29 cellular contexts compared by ENCODE assay signal in the genomic region with DNA sequence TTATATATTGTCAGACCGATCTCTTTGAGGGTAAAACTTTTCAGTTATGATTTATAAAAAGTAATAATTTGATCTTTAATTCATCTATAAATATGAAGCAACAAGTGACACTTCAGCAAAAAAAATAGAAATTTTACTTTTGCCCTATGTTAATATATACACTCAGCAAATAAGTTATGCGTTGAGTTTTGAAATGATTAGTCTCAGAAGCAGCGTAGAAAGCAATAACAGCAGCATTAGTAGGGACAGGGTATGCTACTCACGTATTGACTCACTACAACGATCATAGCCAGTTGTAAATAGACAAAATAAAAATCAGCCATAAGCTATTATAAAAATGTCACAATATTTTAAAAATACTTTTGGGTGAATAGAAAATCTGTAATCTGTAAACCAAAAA.
"Had no signal": no experiment of that assay in that cellular context is flagged by ENCODE, and none has a peak within 500 bp of the region (broad histone marks: within the 10 kb centered on the region; RNA-seq: fewer than 3 reads in every experiment).

No MANE protein-coding gene starts in this region.

- H3K4me1 ChIP-seq: neural progenitor cell, parathyroid adenoma, psoas muscle, spleen, stomach, thyroid gland, tibial nerve, upper lobe of right lung, uterus had no signal

- H3K4me2 ChIP-seq: neural progenitor cell, smooth muscle cell had no signal

- H3K79me2 ChIP-seq: parathyroid adenoma had no signal

- H3K27ac ChIP-seq: neural progenitor cell, ovary, parathyroid adenoma, psoas muscle, skin epidermis, spleen, stomach, thyroid gland, tibial nerve, upper lobe of right lung, uterus had no signal

- H3K27me3 Mint-ChIP-seq: naive thymus-derived CD4-positive, alpha-beta T cell; progenitor cell of endocrine pancreas; stimulated activated naive B cell treated with anti-CD40 and anti-IgM and Interleukin-4, amounts not matched to agents 10 μg/mL and 1 μg/mL and 100 μg/mL, for 72 hours; stimulated activated naive CD8-positive, alpha-beta T cell treated with anti-CD3 and anti-CD28 coated beads, Interleukin-15, Interleukin-2, amounts not matched to agents 100 ng/mL and 50 ng/mL, for 24 hours had no signal

- H3K9me3 Mint-ChIP-seq: neural progenitor cell had no signal

- DNase-seq: naive thymus-derived CD4-positive, alpha-beta T cell; natural killer cell; occipital lobe; ovary; posterior cingulate gyrus; psoas muscle; right cardiac atrium; spleen; stimulated activated CD4-positive, alpha-beta T cell treated with anti-CD3 and anti-CD28 coated beads, Interleukin-12 subunit alpha, Interleukin-12 subunit beta, amount 100 ng/mL, for 4 hours; stimulated activated CD4-positive, alpha-beta T cell treated with anti-CD3 and anti-CD28 coated beads, Interleukin-1b, Interleukin-23, amount 100 ng/mL, for 48 hours; stimulated activated CD4-positive, alpha-beta T cell treated with anti-CD3 and anti-CD28 coated beads, Interleukin-4, amount 100 ng/mL, for 24 hours; stimulated activated naive B cell treated with anti-CD40 and anti-IgM and Interleukin-4, amounts not matched to agents 10 μg/mL and 1 μg/mL and 100 μg/mL, for 72 hours; stimulated activated naive CD4-positive, alpha-beta T cell treated with Interleukin-2 at 50 U/mL for 16 hours; stomach; thyroid gland; trophoblast cell; upper lobe of right lung; uterus had no signal

- H3K27me3 ChIP-seq: neural progenitor cell, ovary, spleen, stomach, thyroid gland, tibial nerve, upper lobe of right lung, uterus had no signal

- H2AFZ ChIP-seq: neural progenitor cell, parathyroid adenoma had no signal

- H3K9ac ChIP-seq: neural progenitor cell, parathyroid adenoma had no signal

- H3K4me3 Mint-ChIP-seq: naive thymus-derived CD4-positive, alpha-beta T cell; natural killer cell; nephron; neural progenitor cell; stimulated activated effector memory CD8-positive, alpha-beta T cell treated with anti-CD3 and anti-CD28 coated beads, Interleukin-12 subunit alpha, Interleukin-12 subunit beta, amount 100 ng/mL, for 72 hours; stimulated activated naive B cell treated with anti-CD40 and anti-IgM and Interleukin-4, amounts not matched to agents 10 μg/mL and 1 μg/mL and 100 μg/mL, for 72 hours; stimulated activated naive CD8-positive, alpha-beta T cell treated with anti-CD3 and anti-CD28 coated beads, Interleukin-15, Interleukin-2, amounts not matched to agents 100 ng/mL and 50 ng/mL, for 24 hours had no signal

- H3K4me3 ChIP-seq: neural progenitor cell, ovary, psoas muscle, skin epidermis, smooth muscle cell, spleen, stomach, thoracic aorta, thyroid gland, tibial nerve, upper lobe of right lung, uterus had no signal

- H3K4me1 Mint-ChIP-seq: naive thymus-derived CD4-positive, alpha-beta T cell; natural killer cell; nephron; neural progenitor cell; stimulated activated effector memory CD8-positive, alpha-beta T cell treated with anti-CD3 and anti-CD28 coated beads, Interleukin-12 subunit alpha, Interleukin-12 subunit beta, amount 100 ng/mL, for 72 hours; stimulated activated naive B cell treated with anti-CD40 and anti-IgM and Interleukin-4, amounts not matched to agents 10 μg/mL and 1 μg/mL and 100 μg/mL, for 72 hours had no signal

- H3K27ac Mint-ChIP-seq: naive thymus-derived CD4-positive, alpha-beta T cell; natural killer cell; nephron; neural progenitor cell; progenitor cell of endocrine pancreas; stimulated activated effector memory CD8-positive, alpha-beta T cell treated with anti-CD3 and anti-CD28 coated beads, Interleukin-12 subunit alpha, Interleukin-12 subunit beta, amount 100 ng/mL, for 72 hours; stimulated activated naive B cell treated with anti-CD40 and anti-IgM and Interleukin-4, amounts not matched to agents 10 μg/mL and 1 μg/mL and 100 μg/mL, for 72 hours; stimulated activated naive CD8-positive, alpha-beta T cell treated with anti-CD3 and anti-CD28 coated beads, Interleukin-15, Interleukin-2, amounts not matched to agents 100 ng/mL and 50 ng/mL, for 24 hours had no signal

- H3K36me3 Mint-ChIP-seq: naive thymus-derived CD4-positive, alpha-beta T cell; neural progenitor cell; stimulated activated effector memory CD8-positive, alpha-beta T cell treated with anti-CD3 and anti-CD28 coated beads, Interleukin-12 subunit alpha, Interleukin-12 subunit beta, amount 100 ng/mL, for 72 hours; stimulated activated naive B cell treated with anti-CD40 and anti-IgM and Interleukin-4, amounts not matched to agents 10 μg/mL and 1 μg/mL and 100 μg/mL, for 72 hours had no signal

- H3K36me3 ChIP-seq: neural progenitor cell, ovary, spleen, stomach, thoracic aorta, thyroid gland, tibial nerve, upper lobe of right lung, uterus had no signal

- ATAC-seq: naive thymus-derived CD4-positive, alpha-beta T cell; natural killer cell; psoas muscle; right cardiac atrium; sciatic nerve; stimulated activated effector memory CD8-positive, alpha-beta T cell treated with anti-CD3 and anti-CD28 coated beads, Interleukin-12 subunit alpha, Interleukin-12 subunit beta, amount 100 ng/mL, for 72 hours; stimulated activated naive B cell treated with anti-CD40 and anti-IgM and Interleukin-4, amounts not matched to agents 10 μg/mL and 1 μg/mL and 100 μg/mL, for 72 hours; upper lobe of right lung had no signal

- H3K9me3 ChIP-seq: ovary, thoracic aorta, thyroid gland, tibial nerve, upper lobe of right lung, uterus had no signal
